24 cellular contexts compared by ENCODE assay signal in the genomic region with DNA sequence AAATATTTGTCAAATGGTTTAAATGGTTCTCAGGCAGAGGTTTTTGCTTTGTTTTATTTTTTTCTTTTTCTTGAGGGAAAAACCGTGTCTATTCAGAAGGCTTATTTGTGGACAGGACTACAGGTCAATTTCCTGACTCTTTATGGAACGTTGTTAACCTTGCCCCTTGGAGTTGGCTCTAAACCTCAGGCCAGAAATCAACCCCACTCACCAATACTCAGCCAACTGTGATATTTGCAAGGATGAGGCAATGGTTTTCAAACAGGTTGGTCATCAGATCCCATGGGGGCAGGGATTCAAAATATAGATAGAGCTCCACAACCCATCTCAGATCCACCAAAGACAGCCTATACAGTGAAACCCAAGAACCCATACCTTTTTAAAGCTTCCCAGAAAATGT. TPM values are rescaled to one million over a fixed set of nuclear protein-coding genes. Genes with fewer than 3 reads are reported as not detected.
DNase-seq lines count a peak whose midpoint lies in the region; ATAC-seq, FAIRE-seq and TF ChIP-seq lines count a peak whose summit lies in the region.
"Had no signal": no experiment of that assay in that cellular context is flagged by ENCODE, and none has a peak within 500 bp of the region (broad histone marks: within the 10 kb centered on the region; RNA-seq: fewer than 3 reads in every experiment).

No MANE protein-coding gene starts in this region.

- H3K4me3 ChIP-seq in right cardiac atrium (ENCODE audit: low read length) = no peak overlapping the region
- H3K4me3 ChIP-seq in keratinocyte (ENCODE audit: control insufficient read depth in 2 of 3, extremely low read depth in 1 of 3, insufficient read depth in 2 of 3, low read depth in 1 of 3, low read length in 3 of 3) = no peak overlapping the region
- H3K4me3 ChIP-seq in SJCRH30 = no peak overlapping the region
- H3K4me3 ChIP-seq: adrenal gland, Peyer's patch had no signal

- H3K27ac ChIP-seq in right cardiac atrium (ENCODE audit: low read length) = peak overlapping the region; percentile 14
- H3K27ac ChIP-seq in keratinocyte (ENCODE audit: control insufficient read depth, insufficient read depth, low read length) = peak overlapping the region; percentile 34
- no peak overlapping the region for H3K27ac ChIP-seq in SJCRH30
- H3K27ac ChIP-seq: adrenal gland, C4-2B had no signal

- peaks cover 6% of the 10 kb centered on the region for H3K9me1 ChIP-seq in keratinocyte (ENCODE audit: control insufficient read depth, extremely low read depth, insufficient read depth, low read length)

- dilution Hi-C loops in keratinocyte (cut with MboI; ENCODE audit: extremely low pct_ligation_motif_present, low sequenced_read_pairs) = no loop called here

- DNase-seq in right cardiac atrium (no peak), Right ventricle myocardium superior (no peak), keratinocyte (ENCODE audit: low read depth, low spot score) (no peak), renal cortical epithelial cell (ENCODE audit: low read depth) (peak; percentile 77), SJCRH30 (no peak), NCI-H526 (lab: John Stamatoyannopoulos, UW) (no peak)
- DNase-seq in stimulated activated CD4-positive, alpha-beta T cell treated with anti-CD3 and anti-CD28 coated beads, Interleukin-4, amount 100 ng/mL, for 4 hours = no peak
- DNase-seq: activated CD4-positive, alpha-beta T cell treated with anti-CD3 and anti-CD28 coated beads, Interleukin-2, amount 10 ng/mL, durations not matched to agents 24 days and 14 days; activated CD8-positive, alpha-beta memory T cell treated with anti-CD3 and anti-CD28 coated beads, Interleukin-2, amount 50 U/mL, for 48 hours; activated effector memory CD4-positive, alpha-beta T cell treated with anti-CD3 and anti-CD28 coated beads, Interleukin-2, amount 50 U/mL, for 16 hours; adrenal gland; central memory CD4-positive, alpha-beta T cell; effector memory CD4-positive, alpha-beta T cell; left cardiac atrium; NCI-H1436; NCI-H2171; NCI-H748 treated with DMSO at 0.1 percent for 48 hours; occipital lobe; Peyer's patch; stimulated activated CD4-positive, alpha-beta T cell treated with anti-CD3 and anti-CD28 coated beads, Interleukin-2, amount 100 ng/mL, for 24 hours had no signal

- no peaks in the 10 kb centered on the region for H3K9me3 ChIP-seq in right cardiac atrium (ENCODE audit: control insufficient read depth, low read length)
- H3K9me3 ChIP-seq in keratinocyte (ENCODE audit: control insufficient read depth, low read depth, low read length) = no peaks in the 10 kb centered on the region
- H3K9me3 ChIP-seq in SJCRH30 (replicated peaks) = no peaks in the 10 kb centered on the region
- H3K9me3 ChIP-seq: adrenal gland, Peyer's patch had no signal

- TF ChIP-seq CTCF in keratinocyte (optimal IDR thresholded peaks at IDR 0.05 in 1 of 3, IDR thresholded peaks at IDR 0.05 in 1 of 3, conservative IDR thresholded peaks at IDR 0.05 in 1 of 3; ENCODE audit: extremely low read depth in 1 of 3, insufficient read depth in 2 of 3, low read length in 3 of 3) = no peak

- H3K36me3 ChIP-seq in keratinocyte (ENCODE audit: control insufficient read depth in 2 of 2, extremely low read depth in 1 of 2, insufficient read depth in 2 of 2, low read length in 2 of 2) (peaks cover 3 to 12% of the 10 kb centered on the region in 2 experiments), SJCRH30 (no peaks in the 10 kb centered on the region)
- H3K36me3 ChIP-seq: adrenal gland, Peyer's patch had no signal

- WGBS in right cardiac atrium = 40% methylated on average over 2 of the region's 2 CpGs

- H3K27me3 ChIP-seq in right cardiac atrium (ENCODE audit: control insufficient read depth, insufficient read depth) (no peaks in the 10 kb centered on the region), keratinocyte (ENCODE audit: control insufficient read depth, extremely low read depth, insufficient read depth, low read length) (no peaks in the 10 kb centered on the region), SJCRH30 (no peaks in the 10 kb centered on the region)
- H3K27me3 ChIP-seq: adrenal gland, Peyer's patch had no signal

- FAIRE-seq in keratinocyte (lab: Jason Lieb, UNC) = no peak
- FAIRE-seq: A204.1, TTC549 had no signal

- H4K20me1 ChIP-seq in keratinocyte (ENCODE audit: control insufficient read depth, extremely low read depth, insufficient read depth, low read length) = peaks cover 11% of the 10 kb centered on the region

- no peak overlapping the region for H2AFZ ChIP-seq in keratinocyte (ENCODE audit: control insufficient read depth, low read length)

- peaks cover 30% of the 10 kb centered on the region for H3K4me1 ChIP-seq in right cardiac atrium (ENCODE audit: control insufficient read depth, insufficient read depth, low read length)
- H3K4me1 ChIP-seq in keratinocyte (ENCODE audit: control insufficient read depth, extremely low read depth, insufficient read depth, low read length) = peaks cover 71% of the 10 kb centered on the region
- no peaks in the 10 kb centered on the region for H3K4me1 ChIP-seq in SJCRH30
- H3K4me1 ChIP-seq: adrenal gland had no signal

- intact Hi-C loops in right cardiac atrium (cut with DNase I) = no loop called here
- intact Hi-C loops in Right ventricle myocardium superior (cut with DNase I) = no loop called here

- no peak overlapping the region for H3K9ac ChIP-seq in keratinocyte (ENCODE audit: control insufficient read depth, extremely low read depth, insufficient read depth, low read length)

- no peak for ATAC-seq in right cardiac atrium
- no peak for ATAC-seq in Right ventricle myocardium superior (ENCODE audit: poor library complexity)
- no peak for ATAC-seq in GM18502 (IDR thresholded peaks at IDR 0.05; ENCODE audit: poor library complexity, unreplicated experiment)
- ATAC-seq: left cardiac atrium had no signal

- H3K4me2 ChIP-seq in keratinocyte (ENCODE audit: control insufficient read depth, extremely low read depth, insufficient read depth, low read depth, low read length) = no peak overlapping the region

- peaks cover 88% of the 10 kb centered on the region for H3K79me2 ChIP-seq in keratinocyte (ENCODE audit: control insufficient read depth, insufficient read depth, low read length)

RNA-seq across cellular contexts. Expression of a gene that starts 10.2 kb away (rescaled TPM):
- total RNA-seq in right cardiac atrium (100 to 1,000 TPM; 159 to 227 (median 169) TPM), Right ventricle myocardium superior (226 TPM), renal cortical epithelial cell (19.4 and 45.8 TPM in 2 replicates)
- polyA plus RNA-seq in right cardiac atrium (211 TPM), keratinocyte (200 to 450 TPM (median 298 TPM) in 3 replicates)
- 152 TPM for polyA plus RNA-seq in keratinocyte (2011; ENCODE audit: low read depth)
- 550 and 564 TPM in 2 replicates for polyA plus RNA-seq in keratinocyte (2011; cell fraction: cytosol; rRNA removed)
- 299 and 342 TPM in 2 replicates for polyA plus RNA-seq in keratinocyte (2011; cell fraction: nucleus; rRNA removed)
- polyA plus RNA-seq in keratinocyte (2012; ENCODE audit: low replicate concordance) = 367 and 421 TPM in 2 replicates
- polyA minus RNA-seq in keratinocyte = 372 to 462 TPM (median 381 TPM) in 3 replicates
- polyA minus RNA-seq in keratinocyte (2011; cell fraction: cytosol; rRNA and poly(A)+ RNA removed) = 329 TPM
- 92.1 and 192 TPM in 2 replicates for polyA minus RNA-seq in keratinocyte (2011; cell fraction: nucleus; rRNA and poly(A)+ RNA removed)
- total RNA-seq in SJCRH30 (2014; rRNA removed; shearing (Covaris generic)) = 5.7 and 6.3 TPM in 2 replicates
